ENCODE assay signal across 20 cellular contexts in genomic region chr3:121999931-122000330, GRCh38. TPM values are rescaled to one million over a fixed set of nuclear protein-coding genes. Genes with fewer than 3 reads are reported as not detected.
DNase-seq lines count a peak whose midpoint lies in the region; ATAC-seq and TF ChIP-seq lines count a peak whose summit lies in the region.
"Had no signal": no experiment of that assay in that cellular context is flagged by ENCODE, and none has a peak within 500 bp of the region (broad histone marks: within the 10 kb centered on the region; RNA-seq: fewer than 3 reads in every experiment).

No MANE protein-coding gene starts in this region.

- H3K36me3 Mint-ChIP-seq in stimulated activated naive CD8-positive, alpha-beta T cell treated with anti-CD3 and anti-CD28 coated beads, Interleukin-15, Interleukin-2, amounts not matched to agents 100 ng/mL and 50 ng/mL, for 24 hours (ENCODE audit: low read depth), result no peaks in the 10 kb centered on the region
- H3K36me3 Mint-ChIP-seq: CD8-positive, alpha-beta T cell had no signal

- H3K36me3 ChIP-seq in PC-3 (ENCODE audit: low read depth, low read length), result no peaks in the 10 kb centered on the region

- peaks cover 25% of the 10 kb centered on the region for H3K27me3 Mint-ChIP-seq in stimulated activated naive CD8-positive, alpha-beta T cell treated with anti-CD3 and anti-CD28 coated beads, Interleukin-15, Interleukin-2, amounts not matched to agents 100 ng/mL and 50 ng/mL, for 24 hours
- H3K27me3 Mint-ChIP-seq: IgD-negative memory B cell had no signal

- no peaks in the 10 kb centered on the region for H4K20me1 ChIP-seq in PC-3 (ENCODE audit: low read length)

- no peak overlapping the region for H3K4me3 Mint-ChIP-seq in stimulated activated naive CD8-positive, alpha-beta T cell treated with anti-CD3 and anti-CD28 coated beads, Interleukin-15, Interleukin-2, amounts not matched to agents 100 ng/mL and 50 ng/mL, for 24 hours
- H3K4me3 Mint-ChIP-seq: CD8-positive, alpha-beta T cell; GM23338 had no signal

- H3K27me3 ChIP-seq in PC-3 (ENCODE audit: low read length), result no peaks in the 10 kb centered on the region

- no peak overlapping the region for H3K4me2 ChIP-seq in PC-3 (ENCODE audit: low read length)

- no peaks in the 10 kb centered on the region for H3K9me2 ChIP-seq in PC-3 (replicated peaks; ENCODE audit: low read length)

- no peaks in the 10 kb centered on the region for H3K79me2 ChIP-seq in PC-3 (ENCODE audit: low read length)

- H3F3A ChIP-seq in PC-3 (ENCODE audit: low read length, unreplicated experiment), result peaks cover 3% of the 10 kb centered on the region

- H3K27ac ChIP-seq in PC-3 (ENCODE audit: low read length), result peak overlapping the region; percentile 13; the same call in 1 of the 2 replicates
- H3K27ac ChIP-seq: C4-2B had no signal

- peaks cover 66% of the 10 kb centered on the region for H3K4me1 Mint-ChIP-seq in stimulated activated naive CD8-positive, alpha-beta T cell treated with anti-CD3 and anti-CD28 coated beads, Interleukin-15, Interleukin-2, amounts not matched to agents 100 ng/mL and 50 ng/mL, for 24 hours (ENCODE audit: low read depth)

- H3K4me3 ChIP-seq in PC-3 (ENCODE audit: low read length), result no peak overlapping the region
- H3K4me3 ChIP-seq: GM23338 had no signal

- intact Hi-C loops in PC-3 (cut with micrococcal nuclease), result loop anchor here (5.0 to 10.0 kb wide), 3 partner anchors 255 to 453 kb away; partner anchors contain the start of genes GOLGB1 and POLQ

- no peak for DNase-seq in stimulated activated naive CD8-positive, alpha-beta T cell treated with anti-CD3 and anti-CD28 coated beads, Interleukin-15, Interleukin-2, amounts not matched to agents 100 U/mL and 50 U/mL, for 24 hours
- DNase-seq in PC-3 (peak; percentile 53), renal cortical epithelial cell (ENCODE audit: low read depth) (peak; percentile 86), GM19240 (ENCODE audit: insufficient read length, low spot score) (no peak), SKM-1 treated with dmso at 0.1 percent for 144 hours (lab: John Stamatoyannopoulos, UW; ENCODE audit: unreplicated experiment) (no peak)
- DNase-seq in activated effector memory CD4-positive, alpha-beta T cell treated with anti-CD3 and anti-CD28 coated beads, Interleukin-2, amount 50 U/mL, for 16 hours, result no peak
- DNase-seq: ACHN; CD8-positive, alpha-beta T cell; COR-L47; DMS153; DMS79 treated with DMSO at 0.1 percent for 48 hours; EL; H7; KG1 had no signal

- H3K9ac ChIP-seq in PC-3 (ENCODE audit: low read length), result no peak overlapping the region

- POLR2A ChIA-PET in PC-3 (lab: Charles Lee; ENCODE audit: unreplicated experiment), result no interaction called here

- peak overlapping the region; percentile 4 for H3K27ac Mint-ChIP-seq in stimulated activated naive CD8-positive, alpha-beta T cell treated with anti-CD3 and anti-CD28 coated beads, Interleukin-15, Interleukin-2, amounts not matched to agents 100 ng/mL and 50 ng/mL, for 24 hours
- H3K27ac Mint-ChIP-seq: CD8-positive, alpha-beta T cell; GM23338; IgD-negative memory B cell had no signal

- H3K9me3 Mint-ChIP-seq in stimulated activated naive CD8-positive, alpha-beta T cell treated with anti-CD3 and anti-CD28 coated beads, Interleukin-15, Interleukin-2, amounts not matched to agents 100 ng/mL and 50 ng/mL, for 24 hours, result no peaks in the 10 kb centered on the region
- H3K9me3 Mint-ChIP-seq: CD8-positive, alpha-beta T cell; GM23338; IgD-negative memory B cell had no signal

- CTCF ChIA-PET in PC-3 (lab: Charles Lee), result interaction anchor here (0.7 kb wide), 1 partner anchor 69 kb away, joined by 4 read pairs; no protein-coding TSS in a partner anchor

- ATAC-seq in stimulated activated naive CD8-positive, alpha-beta T cell treated with anti-CD3 and anti-CD28 coated beads, Interleukin-15, Interleukin-2, amounts not matched to agents 100 U/mL and 50 U/mL, for 24 hours, result no peak
- no peak for ATAC-seq in PC-3
- ATAC-seq: CD8-positive, alpha-beta T cell; GM23338 had no signal

- TF ChIP-seq CTCF in PC-3 (conservative IDR thresholded peaks at IDR 0.05; ENCODE audit: low read depth, low read length), result no peak

- H3K4me1 ChIP-seq in PC-3 (ENCODE audit: insufficient read depth, low read length), result peaks cover 64% of the 10 kb centered on the region

- BruUV-seq in PC-3 (replicated peaks; lab: Mats Ljungman, UMichigan), result no TSS peak

- no peaks in the 10 kb centered on the region for H3K9me3 ChIP-seq in PC-3 (ENCODE audit: low read length)

- H2AFZ ChIP-seq in PC-3 (ENCODE audit: low read length), result no peak overlapping the region
- H2AFZ ChIP-seq: GM23338 had no signal

RNA-seq across cellular contexts. Expression of gene ILDR1, which starts 22.1 kb away (rescaled TPM):
- total RNA-seq in PC-3 (2014; rRNA removed), result 4.8 and 5.6 TPM in 2 replicates
- 2.7 and 2.8 TPM in 2 replicates for total RNA-seq in renal cortical epithelial cell
- total RNA-seq: A172; CD8-positive, alpha-beta T cell had no signal

RNA-seq across cellular contexts. Expression of gene CD86, which starts 55.2 kb away (rescaled TPM):
- total RNA-seq in PC-3 (2014; rRNA removed) (0.07 TPM in 1 of 2 replicates, not detected in the other), renal cortical epithelial cell (not detected in 2 replicates)
- total RNA-seq: A172; CD8-positive, alpha-beta T cell; HT-29 had no signal

Comparison
In these comparisons a context has a peak if more than half of its experiments do, and no peak if none do; other contexts are left out.
1. DNase-seq: peak in PC-3 (single experiment) and renal cortical epithelial cell (single experiment); none in stimulated activated naive CD8-positive, alpha-beta T cell treated with anti-CD3 and anti-CD28 coated beads, Interleukin-15, Interleukin-2, amounts not matched to agents 100 U/mL and 50 U/mL, for 24 hours (single experiment), GM19240 (single experiment), SKM-1 treated with dmso at 0.1 percent for 144 hours (single experiment) and activated effector memory CD4-positive, alpha-beta T cell treated with anti-CD3 and anti-CD28 coated beads, Interleukin-2, amount 50 U/mL, for 16 hours (single experiment).